Comparison of ENCODE assay signal across 8 cellular contexts in the genomic region with DNA sequence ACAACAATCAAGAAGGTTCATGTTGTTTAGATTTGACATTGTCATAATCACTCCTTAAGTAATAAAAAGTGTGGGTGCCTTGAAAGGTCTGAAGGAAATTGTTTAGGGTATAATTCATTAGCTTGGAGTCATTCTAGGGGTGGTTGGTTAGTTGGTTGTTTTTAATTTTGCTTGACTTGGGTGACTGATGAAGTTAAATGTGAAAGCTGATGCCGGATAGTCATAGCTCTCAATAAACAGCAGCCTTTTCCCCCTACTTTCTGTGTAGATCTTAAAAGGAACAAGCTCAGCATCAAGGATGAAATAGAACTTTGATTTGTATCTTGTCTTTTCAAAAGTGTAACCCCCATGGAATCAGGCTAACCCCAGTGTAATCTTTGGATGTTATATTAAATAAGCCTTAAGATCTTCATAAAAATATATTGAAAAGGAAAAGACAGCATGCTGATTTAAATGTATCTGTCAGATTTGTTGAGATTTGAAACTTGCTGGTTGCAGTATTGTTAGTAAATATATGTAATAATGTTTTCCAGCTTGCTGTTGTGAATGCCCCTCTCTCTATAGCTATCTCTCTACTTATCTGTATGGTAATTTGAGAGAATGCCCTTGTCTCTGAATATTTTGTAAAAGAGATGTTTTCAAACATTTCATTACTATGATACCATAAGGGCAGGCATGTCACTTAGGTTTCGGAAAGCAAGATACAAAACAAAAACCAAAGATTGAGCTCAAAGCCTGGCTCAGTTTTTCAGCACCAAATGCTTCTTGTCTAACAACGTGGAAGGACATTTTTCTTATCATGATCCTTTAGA.
DNase-seq lines count a peak whose midpoint lies in the region; ATAC-seq and TF ChIP-seq lines count a peak whose summit lies in the region.

No MANE protein-coding gene starts in this region.

- H3K36me3 ChIP-seq in DOHH2 (ENCODE audit: control insufficient read depth, low read length) = peaks cover 40% of the 10 kb centered on the region
- peaks cover 8 to 38% of the 10 kb centered on the region in 2 donors for H3K36me3 ChIP-seq in psoas muscle (ENCODE audit: insufficient read depth in 1 of 2, low read depth in 1 of 2)

- H3K36me3 Mint-ChIP-seq in T-helper 1 cell treated with Interleukin-12 subunit alpha and Interleukin-12 subunit beta and Interleukin-4 antibody, amounts not matched to agents 30 μg/mL and 1 μg/mL, for 36 hours (ENCODE audit: low read depth) = peaks cover 57% of the 10 kb centered on the region

- H3K79me2 ChIP-seq in DOHH2 (ENCODE audit: control insufficient read depth, low read length) = peaks cover 58% of the 10 kb centered on the region

- TF ChIP-seq CTCF in DOHH2 (IDR thresholded peaks at IDR 0.05; ENCODE audit: low read depth, low read length, poor library complexity, severe bottlenecking) (no peak), psoas muscle (IDR thresholded peaks at IDR 0.05) (no peak)

- intact Hi-C loops in psoas muscle (cut with DNase I) = loop anchor here (2.0 to 10.0 kb wide), 4 partner anchors 13 to 147 kb away; no protein-coding TSS in a partner anchor

- H3K27me3 ChIP-seq in DOHH2 (ENCODE audit: control insufficient read depth, low read length) = no peaks in the 10 kb centered on the region
- no peaks in the 10 kb centered on the region for H3K27me3 ChIP-seq in psoas muscle (ENCODE audit: insufficient read depth in 3 of 3, low read length in 2 of 3)

- H3F3A ChIP-seq in DOHH2 (ENCODE audit: control insufficient read depth, insufficient read depth) = peaks cover 6% of the 10 kb centered on the region

- H3K27me3 Mint-ChIP-seq in T-helper 1 cell treated with Interleukin-12 subunit alpha and Interleukin-12 subunit beta and Interleukin-4 antibody, amounts not matched to agents 30 μg/mL and 1 μg/mL, for 36 hours (ENCODE audit: low read depth) = no peaks in the 10 kb centered on the region

- H3K27ac ChIP-seq in DOHH2 (ENCODE audit: low read depth, low read length) = peak overlapping the region; percentile 33
- H3K27ac ChIP-seq in psoas muscle = peak overlapping the region; percentile 98

- no peak for ATAC-seq in psoas muscle
- ATAC-seq in GM19351 (IDR thresholded peaks at IDR 0.05; ENCODE audit: unreplicated experiment) = no peak
- ATAC-seq in GM18858 (IDR thresholded peaks at IDR 0.05; ENCODE audit: unreplicated experiment) = no peak

- peak; percentile 60 for DNase-seq in fibroblast of peridontal ligament (ENCODE audit: extremely low read depth)
- no peak for DNase-seq in psoas muscle
- no peak for DNase-seq in NCI-H2227 treated with DMSO at 0.1 percent for 48 hours (lab: John Stamatoyannopoulos, UW)
- DNase-seq in islet precursor cell = no peak

- H3K9me3 ChIP-seq in DOHH2 (ENCODE audit: control insufficient read depth, insufficient read depth, low read length) = no peaks in the 10 kb centered on the region
- no peaks in the 10 kb centered on the region for H3K9me3 ChIP-seq in psoas muscle

- H3K9me2 ChIP-seq in DOHH2 (replicated peaks; ENCODE audit: control insufficient read depth, low read length) = no peaks in the 10 kb centered on the region

- no peaks in the 10 kb centered on the region for H4K20me1 ChIP-seq in DOHH2 (ENCODE audit: control insufficient read depth, insufficient read depth, low read depth, low read length)

- 9 to 16% (median 13%) methylated on average over 3 of the region's 3 CpGs for WGBS in psoas muscle, 3 donors

- H3K4me3 ChIP-seq in DOHH2 (ENCODE audit: low read length) (peak overlapping the region; percentile 55), psoas muscle (peak overlapping the region; percentile 83)

- peak overlapping the region; percentile 72 for H3K4me2 ChIP-seq in DOHH2 (ENCODE audit: low read length)

- peak overlapping the region; percentile 99 for H3K27ac Mint-ChIP-seq in T-helper 1 cell treated with Interleukin-12 subunit alpha and Interleukin-12 subunit beta and Interleukin-4 antibody, amounts not matched to agents 30 μg/mL and 1 μg/mL, for 36 hours

- H3K9me3 Mint-ChIP-seq in T-helper 1 cell treated with Interleukin-12 subunit alpha and Interleukin-12 subunit beta and Interleukin-4 antibody, amounts not matched to agents 30 μg/mL and 1 μg/mL, for 36 hours = peaks cover 3% of the 10 kb centered on the region

- peak overlapping the region; percentile 95 for H3K4me3 Mint-ChIP-seq in T-helper 1 cell treated with Interleukin-12 subunit alpha and Interleukin-12 subunit beta and Interleukin-4 antibody, amounts not matched to agents 30 μg/mL and 1 μg/mL, for 36 hours

- peaks cover 90% of the 10 kb centered on the region for H3K4me1 Mint-ChIP-seq in T-helper 1 cell treated with Interleukin-12 subunit alpha and Interleukin-12 subunit beta and Interleukin-4 antibody, amounts not matched to agents 30 μg/mL and 1 μg/mL, for 36 hours (ENCODE audit: low read depth)

- H3K4me1 ChIP-seq in DOHH2 (ENCODE audit: control insufficient read depth, low read length) (peaks cover 100% of the 10 kb centered on the region), psoas muscle (peaks cover 44% of the 10 kb centered on the region)
